In genomic region chrY:12661974-12662670, GRCh38 we compare ENCODE assay signal across 7 cellular contexts. TPM values are rescaled to one million over a fixed set of nuclear protein-coding genes. Genes with fewer than 3 reads are reported as not detected.
DNase-seq lines count a peak whose midpoint lies in the region; ATAC-seq and TF ChIP-seq lines count a peak whose summit lies in the region.

No MANE protein-coding gene starts in this region.

- H3K27me3 Mint-ChIP-seq in central memory CD8-positive, alpha-beta T cell: no peaks in the 10 kb centered on the region
- no peaks in the 10 kb centered on the region for H3K27me3 Mint-ChIP-seq in naive thymus-derived CD8-positive, alpha-beta T cell

- POLR2A ChIA-PET in naive thymus-derived CD8-positive, alpha-beta T cell (lab: Charles Lee): interaction anchor here (0.6 to 1.8 kb wide), 6 partner anchors 16 to 817 kb away, joined by 3 to 7 read pairs (median 6); partner anchors contain the start of genes DDX3Y and UTY

- peak overlapping the region; percentile 84 for H3K4me3 Mint-ChIP-seq in central memory CD8-positive, alpha-beta T cell
- H3K4me3 Mint-ChIP-seq in naive thymus-derived CD8-positive, alpha-beta T cell: peak overlapping the region in 6 of 10 donors; percentile 95 to 98 (median 98)

- DNase-seq in NCI-H69 (lab: John Stamatoyannopoulos, UW): peak; percentile 80
- DNase-seq in central memory CD8-positive, alpha-beta T cell (ENCODE audit: low spot score in 2 of 2): peak; percentile 25 to 68
- DNase-seq in naive thymus-derived CD8-positive, alpha-beta T cell: peak in 7 of 10 donors; percentile 69 to 91 (median 80)
- no peak for DNase-seq in omental fat pad (ENCODE audit: low spot score)
- no peak for DNase-seq in SW 1271 (lab: John Stamatoyannopoulos, UW)

- no peak for TF ChIP-seq CTCF in omental fat pad (IDR thresholded peaks at IDR 0.05)

- H3K36me3 Mint-ChIP-seq in central memory CD8-positive, alpha-beta T cell (ENCODE audit: insufficient read depth): peaks cover 41% of the 10 kb centered on the region
- peaks cover 0 to 37% (median 3%) of the 10 kb centered on the region in 3 donors for H3K36me3 Mint-ChIP-seq in naive thymus-derived CD8-positive, alpha-beta T cell

- H3K9me3 Mint-ChIP-seq in central memory CD8-positive, alpha-beta T cell: no peaks in the 10 kb centered on the region
- H3K9me3 Mint-ChIP-seq in naive thymus-derived CD8-positive, alpha-beta T cell: no peaks in the 10 kb centered on the region

- peak overlapping the region; percentile 94 for H3K27ac Mint-ChIP-seq in central memory CD8-positive, alpha-beta T cell (ENCODE audit: low read depth)
- H3K27ac Mint-ChIP-seq in naive thymus-derived CD8-positive, alpha-beta T cell: peak overlapping the region in 5 of 10 donors; percentile 92 to 99 (median 97)

- ATAC-seq in GM21737 (IDR thresholded peaks at IDR 0.05; ENCODE audit: unreplicated experiment): peak; percentile 68
- ATAC-seq in central memory CD8-positive, alpha-beta T cell (replicated peaks; ENCODE audit: extremely low read depth, poor library complexity, severe bottlenecking): peak; percentile 65
- peak; percentile 80 to 83 for ATAC-seq in naive thymus-derived CD8-positive, alpha-beta T cell
- no peak for ATAC-seq in omental fat pad (ENCODE audit: low FRiP score)
- no peak for ATAC-seq in GM18502 (IDR thresholded peaks at IDR 0.05; ENCODE audit: poor library complexity, unreplicated experiment)

- H3K4me1 Mint-ChIP-seq in central memory CD8-positive, alpha-beta T cell: peaks cover 38% of the 10 kb centered on the region
- peaks cover 12 to 39% (median 26%) of the 10 kb centered on the region in 4 donors for H3K4me1 Mint-ChIP-seq in naive thymus-derived CD8-positive, alpha-beta T cell

RNA-seq across cellular contexts. Expression of gene USP9Y, which starts 38.9 kb away (rescaled TPM):
- 10 to 100 TPM; 46.2 to 49.6 TPM for total RNA-seq in naive thymus-derived CD8-positive, alpha-beta T cell
- not detected for polyA plus RNA-seq in naive thymus-derived CD8-positive, alpha-beta T cell
- total RNA-seq in omental fat pad: 10 to 100 TPM in 2 of 4 donors, under 1 TPM in 2; 0.06 to 24.3 (median 12.3) TPM

Comparison
In these comparisons a context has a peak if more than half of its experiments do, and no peak if none do; other contexts are left out.
1. ATAC-seq: peak in GM21737 (single experiment), central memory CD8-positive, alpha-beta T cell (single experiment) and naive thymus-derived CD8-positive, alpha-beta T cell (2 of 2); none in omental fat pad (single experiment) and GM18502 (single experiment).
2. DNase-seq: peak in NCI-H69 (single experiment), central memory CD8-positive, alpha-beta T cell (2 of 2) and naive thymus-derived CD8-positive, alpha-beta T cell (7 of 10); none in omental fat pad (single experiment) and SW 1271 (0 of 2).